10 cellular contexts compared by ENCODE assay signal in the genomic region with DNA sequence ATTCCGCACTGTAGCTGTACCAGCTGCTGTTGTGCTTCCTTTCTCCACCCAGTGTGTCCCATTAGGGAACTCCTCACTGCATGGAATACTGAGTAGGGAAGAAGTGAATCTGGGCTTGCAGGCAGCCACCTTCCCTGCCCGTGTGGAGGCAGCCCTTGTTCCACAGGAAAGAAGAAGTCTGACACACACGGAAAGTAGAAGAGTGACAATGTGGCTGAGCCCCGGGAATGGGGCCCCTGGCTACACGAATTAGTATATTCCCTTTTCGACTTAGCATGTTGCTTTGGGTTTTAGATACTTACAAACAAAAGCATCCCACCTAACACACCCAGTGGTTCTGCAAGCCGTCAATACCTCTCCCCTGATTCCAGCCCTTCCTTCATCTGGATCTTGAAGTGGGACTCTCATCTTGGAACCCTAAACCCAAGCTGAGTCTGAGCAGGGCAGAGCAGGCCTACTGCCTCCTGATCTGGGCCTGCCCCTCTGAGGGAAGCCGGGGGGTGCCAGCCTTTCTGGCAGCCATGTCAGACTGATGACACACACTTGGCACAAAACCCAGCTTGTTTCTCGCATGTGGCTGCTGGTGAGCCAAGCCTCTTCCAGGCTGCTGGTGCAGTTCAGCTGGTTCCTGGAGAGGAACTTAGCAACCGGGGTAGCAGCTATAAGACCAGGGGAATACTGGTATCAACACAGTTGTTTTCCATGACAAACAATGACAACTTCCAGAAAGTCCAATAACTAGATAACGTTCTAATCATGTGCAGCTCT.
DNase-seq lines count a peak whose midpoint lies in the region; ATAC-seq and TF ChIP-seq lines count a peak whose summit lies in the region.
"Had no signal": no experiment of that assay in that cellular context is flagged by ENCODE, and none has a peak within 500 bp of the region (broad histone marks: within the 10 kb centered on the region; RNA-seq: fewer than 3 reads in every experiment).

No MANE protein-coding gene starts in this region.

- no peaks in the 10 kb centered on the region for H3K9me3 Mint-ChIP-seq in activated naive CD4-positive, alpha-beta T cell treated with anti-CD3 and anti-CD28 coated beads for 36 hours

- H3K9ac ChIP-seq in adipocyte (ENCODE audit: low read length) (peak overlapping the region; percentile 46), rectal smooth muscle tissue (ENCODE audit: low read length) (no peak overlapping the region)

- ATAC-seq in HG02970 (IDR thresholded peaks at IDR 0.05; ENCODE audit: low FRiP score, unreplicated experiment), result no peak
- ATAC-seq in GM18519 (IDR thresholded peaks at IDR 0.05; ENCODE audit: low FRiP score, unreplicated experiment), result no peak

- DNase-seq in HL-60 (ENCODE audit: low read depth in 1 of 2, low spot score in 1 of 2) (peak in 1 of 2 experiments; percentile 52), adipocyte (ENCODE audit: low read depth) (peak; percentile 60), head of caudate nucleus (peak; percentile 47 to 94 (median 77)), UCSD-AML1 (lab: John Stamatoyannopoulos, UW; ENCODE audit: unreplicated experiment) (no peak)
- no peak for DNase-seq in activated naive CD4-positive, alpha-beta T cell treated with anti-CD3 and anti-CD28 coated beads for 36 hours
- DNase-seq: Peyer's patch, uterus had no signal

- H3K4me1 Mint-ChIP-seq in activated naive CD4-positive, alpha-beta T cell treated with anti-CD3 and anti-CD28 coated beads for 36 hours (ENCODE audit: low read depth), result no peaks in the 10 kb centered on the region

- intact Hi-C loops in head of caudate nucleus (cut with DNase I), result no loop called here
- intact Hi-C loops in activated naive CD4-positive, alpha-beta T cell treated with anti-CD3 and anti-CD28 coated beads for 36 hours (cut with micrococcal nuclease), result no loop called here

- H3K27ac ChIP-seq in HL-60 (replicated peaks) (peak overlapping the region; percentile 41), rectal smooth muscle tissue (ENCODE audit: low read depth, low read length) (peak overlapping the region; percentile 6)
- H3K27ac ChIP-seq: uterus had no signal

- H3K27me3 ChIP-seq in HL-60 (ENCODE audit: insufficient read depth, poor library complexity, severe bottlenecking) (no peaks in the 10 kb centered on the region), adipocyte (replicated peaks; ENCODE audit: control insufficient read depth, insufficient read depth, low read length) (no peaks in the 10 kb centered on the region), rectal smooth muscle tissue (ENCODE audit: control insufficient read depth, insufficient read depth, low read length) (no peaks in the 10 kb centered on the region)
- H3K27me3 ChIP-seq: Peyer's patch, uterus had no signal

- H3K4me3 Mint-ChIP-seq in activated naive CD4-positive, alpha-beta T cell treated with anti-CD3 and anti-CD28 coated beads for 36 hours, result no peak overlapping the region

- CTCF ChIA-PET in activated naive CD4-positive, alpha-beta T cell treated with anti-CD3 and anti-CD28 coated beads for 36 hours (lab: Charles Lee), result interaction anchor here (1.2 to 3.2 kb wide), 5 partner anchors 10 to 253 kb away, joined by 3 to 20 read pairs (median 4); no protein-coding TSS in a partner anchor

- no peak overlapping the region for H3K27ac Mint-ChIP-seq in activated naive CD4-positive, alpha-beta T cell treated with anti-CD3 and anti-CD28 coated beads for 36 hours

- no peaks in the 10 kb centered on the region for H3K9me3 ChIP-seq in adipocyte (ENCODE audit: control insufficient read depth, low read length)
- H3K9me3 ChIP-seq: Peyer's patch, uterus had no signal

- H3K4me1 ChIP-seq in adipocyte (ENCODE audit: control insufficient read depth, insufficient read depth, low read length) (peaks cover 59% of the 10 kb centered on the region), rectal smooth muscle tissue (ENCODE audit: control insufficient read depth, insufficient read depth, low read length) (no peaks in the 10 kb centered on the region)
- H3K4me1 ChIP-seq: uterus had no signal

- H3K27me3 Mint-ChIP-seq in activated naive CD4-positive, alpha-beta T cell treated with anti-CD3 and anti-CD28 coated beads for 36 hours (ENCODE audit: low read depth), result no peaks in the 10 kb centered on the region

- H3K4me3 ChIP-seq in HL-60 (replicated peaks; ENCODE audit: insufficient read depth, low read length) (no peak overlapping the region), adipocyte (ENCODE audit: low read length) (no peak overlapping the region), rectal smooth muscle tissue (ENCODE audit: low read length) (no peak overlapping the region)
- H3K4me3 ChIP-seq: Peyer's patch, uterus had no signal

- H3K36me3 Mint-ChIP-seq in activated naive CD4-positive, alpha-beta T cell treated with anti-CD3 and anti-CD28 coated beads for 36 hours (ENCODE audit: low read depth), result no peaks in the 10 kb centered on the region

- H3K36me3 ChIP-seq in adipocyte (ENCODE audit: control insufficient read depth, insufficient read depth, low read length, severe bottlenecking) (no peaks in the 10 kb centered on the region), rectal smooth muscle tissue (ENCODE audit: control insufficient read depth, insufficient read depth, low read length) (no peaks in the 10 kb centered on the region)
- H3K36me3 ChIP-seq: uterus had no signal

- no peak for TF ChIP-seq CTCF in HL-60 (IDR thresholded peaks at IDR 0.05; ENCODE audit: insufficient read depth, low read length)

Comparison
In these comparisons a context has a peak if more than half of its experiments do, and no peak if none do; other contexts are left out.
1. DNase-seq: peak in adipocyte (single experiment) and head of caudate nucleus (42 of 42); none in activated naive CD4-positive, alpha-beta T cell treated with anti-CD3 and anti-CD28 coated beads for 36 hours (single experiment) and UCSD-AML1 (single experiment).